In the genomic region with DNA sequence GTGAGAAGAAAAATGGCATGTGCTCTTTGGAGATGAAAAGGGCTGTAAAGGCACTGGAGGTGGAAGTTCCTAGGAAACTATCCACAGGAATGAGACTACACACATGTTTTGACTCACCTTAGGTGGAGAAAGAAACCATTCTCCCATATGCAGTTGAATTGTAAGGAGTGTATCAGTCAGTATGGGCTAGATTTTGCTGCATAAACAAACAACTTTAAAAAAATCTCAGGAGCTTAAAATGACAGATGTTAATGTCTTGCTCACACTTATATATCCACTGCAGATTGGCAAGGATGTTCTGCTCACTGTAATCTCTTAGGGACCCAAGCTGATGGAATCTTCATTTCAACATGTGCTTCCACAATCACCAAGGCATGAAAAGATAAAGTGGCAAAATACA, we compare ENCODE assay signal across 22 cellular contexts. TPM values are rescaled to one million over a fixed set of nuclear protein-coding genes. Genes with fewer than 3 reads are reported as not detected.
DNase-seq lines count a peak whose midpoint lies in the region; ATAC-seq, FAIRE-seq and TF ChIP-seq lines count a peak whose summit lies in the region.
"Had no signal": no experiment of that assay in that cellular context is flagged by ENCODE, and none has a peak within 500 bp of the region (broad histone marks: within the 10 kb centered on the region; RNA-seq: fewer than 3 reads in every experiment).

No MANE protein-coding gene starts in this region.

- H3K18ac ChIP-seq in mesendoderm (ENCODE audit: low read length): no peak overlapping the region

- no peak overlapping the region for H3K56ac ChIP-seq in mesendoderm (ENCODE audit: low read length)

- H3K23ac ChIP-seq in mesendoderm (ENCODE audit: low read length): no peak overlapping the region

- DNase-seq in DND-41 (no peak), H54 (ENCODE audit: insufficient read length, low spot score) (no peak), PC-3 (no peak), mesendoderm (no peak), ACHN (no peak), uterus (no peak)
- DNase-seq: 8988T; AML-193; Caco-2; Calu3; CD4-positive, alpha-beta T cell; CD8-positive, alpha-beta T cell; DMS79 treated with DMSO at 0.1 percent for 48 hours; EL; GDM1 had no signal

- TF ChIP-seq CTCF in DND-41 (IDR thresholded peaks at IDR 0.05; ENCODE audit: borderline replicate concordance, extremely low read depth, low read length, poor library complexity, severe bottlenecking) (no peak), PC-3 (conservative IDR thresholded peaks at IDR 0.05; ENCODE audit: low read depth, low read length) (no peak), uterus (IDR thresholded peaks at IDR 0.05) (no peak)

- H3K9ac ChIP-seq in DND-41 (ENCODE audit: low read depth, low read length) (no peak overlapping the region), PC-3 (ENCODE audit: low read length) (no peak overlapping the region), mesendoderm (ENCODE audit: low read length) (no peak overlapping the region)
- H3K9ac ChIP-seq: BLaER1 treated with 17β-estradiol and CSF1 and Interleukin-3, amounts not matched to agents 10 nM and 100 nM had no signal

- H4K20me1 ChIP-seq in DND-41 (ENCODE audit: insufficient read depth, low read length) (no peaks in the 10 kb centered on the region), PC-3 (ENCODE audit: low read length) (no peaks in the 10 kb centered on the region)
- H4K20me1 ChIP-seq: BLaER1 treated with 17β-estradiol and CSF1 and Interleukin-3, amounts not matched to agents 10 nM and 100 nM had no signal

- H3K27me3 ChIP-seq in DND-41 (ENCODE audit: insufficient read depth, low read length, poor library complexity) (peaks cover 14% of the 10 kb centered on the region), PC-3 (ENCODE audit: low read length) (no peaks in the 10 kb centered on the region), mesendoderm (ENCODE audit: insufficient read depth, low read length, poor library complexity) (no peaks in the 10 kb centered on the region), uterus (no peaks in the 10 kb centered on the region)
- H3K27me3 ChIP-seq: BLaER1 treated with 17β-estradiol and CSF1 and Interleukin-3, amounts not matched to agents 10 nM and 100 nM had no signal

- H3K4me3 ChIP-seq in DND-41 (ENCODE audit: low read depth in 1 of 2, low read length in 2 of 2) (no peak overlapping the region), PC-3 (ENCODE audit: low read length) (no peak overlapping the region), mesendoderm (ENCODE audit: low read length) (no peak overlapping the region), uterus (no peak overlapping the region)
- H3K4me3 ChIP-seq: BLaER1 treated with 17β-estradiol and CSF1 and Interleukin-3, amounts not matched to agents 10 nM and 100 nM; GM12878 had no signal

- no peak for TF ChIP-seq POLR2A in H54 (IDR thresholded peaks at IDR 0.05; ENCODE audit: low read depth, low read length)
- TF ChIP-seq POLR2A in GM18505 (IDR thresholded peaks at IDR 0.05; ENCODE audit: borderline replicate concordance, extremely low read depth, insufficient read depth, insufficient read length): no peak
- no peak for TF ChIP-seq POLR2A in uterus (IDR thresholded peaks at IDR 0.05)

- H4K8ac ChIP-seq in mesendoderm (ENCODE audit: low read depth, low read length): no peak overlapping the region

- H4K5ac ChIP-seq in mesendoderm (ENCODE audit: low read length): no peak overlapping the region

- ATAC-seq in DND-41 (ENCODE audit: insufficient read depth, low read depth): no peak
- no peak for ATAC-seq in PC-3
- no peak for ATAC-seq in GM18505 (IDR thresholded peaks at IDR 0.05; ENCODE audit: unreplicated experiment)
- ATAC-seq in HG03342 (IDR thresholded peaks at IDR 0.05; ENCODE audit: unreplicated experiment): no peak
- ATAC-seq: CD8-positive, alpha-beta T cell; GM12878 had no signal

- H3K9me3 ChIP-seq in DND-41 (ENCODE audit: insufficient read depth, low read length, severe bottlenecking) (no peaks in the 10 kb centered on the region), PC-3 (ENCODE audit: low read length) (no peaks in the 10 kb centered on the region), uterus (no peaks in the 10 kb centered on the region)
- H3K9me3 ChIP-seq: BLaER1 treated with 17β-estradiol and CSF1 and Interleukin-3, amounts not matched to agents 10 nM and 100 nM; Caco-2 had no signal

- H3K4me2 ChIP-seq in DND-41 (ENCODE audit: insufficient read depth, low read length): no peak overlapping the region
- no peak overlapping the region for H3K4me2 ChIP-seq in PC-3 (ENCODE audit: low read length)
- no peak overlapping the region for H3K4me2 ChIP-seq in mesendoderm (ENCODE audit: low read length)
- H3K4me2 ChIP-seq: BLaER1 treated with 17β-estradiol and CSF1 and Interleukin-3, amounts not matched to agents 10 nM and 100 nM had no signal

- no peaks in the 10 kb centered on the region for H3K79me1 ChIP-seq in mesendoderm (ENCODE audit: low read length)

- H3K79me2 ChIP-seq in DND-41 (ENCODE audit: insufficient read depth, low read length): no peaks in the 10 kb centered on the region
- no peaks in the 10 kb centered on the region for H3K79me2 ChIP-seq in PC-3 (ENCODE audit: low read length)
- H3K79me2 ChIP-seq in mesendoderm (ENCODE audit: control insufficient read depth, insufficient read depth, low read length): no peaks in the 10 kb centered on the region

- intact Hi-C loops in PC-3 (cut with micrococcal nuclease) (no loop called here), uterus (cut with DNase I; ENCODE audit: low total_unique reads) (no loop called here)

- H3K9me2 ChIP-seq in PC-3 (replicated peaks; ENCODE audit: low read length): no peaks in the 10 kb centered on the region

- H2BK15ac ChIP-seq in mesendoderm (replicated peaks; ENCODE audit: low read depth): no peak overlapping the region

- no peak overlapping the region for H2BK5ac ChIP-seq in mesendoderm (ENCODE audit: low read length)

- POLR2A ChIA-PET in PC-3 (lab: Charles Lee; ENCODE audit: unreplicated experiment): no interaction called here

- H2AFZ ChIP-seq in DND-41 (ENCODE audit: low read depth, low read length): peak overlapping the region; percentile 16; the same call in 1 of the 2 replicates
- H2AFZ ChIP-seq in PC-3 (ENCODE audit: low read length): peak overlapping the region; percentile 23; the same call in 1 of the 2 replicates

- H3K36me3 ChIP-seq in DND-41 (ENCODE audit: insufficient read depth, low read length) (no peaks in the 10 kb centered on the region), PC-3 (ENCODE audit: low read depth, low read length) (no peaks in the 10 kb centered on the region), mesendoderm (ENCODE audit: control insufficient read depth, insufficient read depth, low read length) (no peaks in the 10 kb centered on the region), uterus (no peaks in the 10 kb centered on the region)
- H3K36me3 ChIP-seq: BLaER1 treated with 17β-estradiol and CSF1 and Interleukin-3, amounts not matched to agents 10 nM and 100 nM had no signal

- FAIRE-seq in H54 (lab: Jason Lieb, UNC): peak; percentile 43
- FAIRE-seq: A204.1, GM12878, GM12892 had no signal

- no peaks in the 10 kb centered on the region for H3K4me1 ChIP-seq in DND-41 (ENCODE audit: insufficient read depth, low read length)
- H3K4me1 ChIP-seq in PC-3 (ENCODE audit: insufficient read depth, low read length): no peaks in the 10 kb centered on the region
- H3K4me1 ChIP-seq in mesendoderm (ENCODE audit: control insufficient read depth, low read depth, low read length): peaks cover 3% of the 10 kb centered on the region
- H3K4me1 ChIP-seq in uterus: no peaks in the 10 kb centered on the region
- H3K4me1 ChIP-seq: BLaER1 treated with 17β-estradiol and CSF1 and Interleukin-3, amounts not matched to agents 10 nM and 100 nM; Caco-2 had no signal

- H3K27ac ChIP-seq in DND-41 (ENCODE audit: low read length): no peak overlapping the region
- no peak overlapping the region for H3K27ac ChIP-seq in PC-3 (ENCODE audit: low read length)
- no peak overlapping the region for H3K27ac ChIP-seq in mesendoderm (ENCODE audit: low read depth, low read length)
- no peak overlapping the region for H3K27ac ChIP-seq in uterus
- H3K27ac ChIP-seq: BLaER1 treated with 17β-estradiol and CSF1 and Interleukin-3, amounts not matched to agents 10 nM and 100 nM; C4-2B had no signal

- no peaks in the 10 kb centered on the region for H3F3A ChIP-seq in PC-3 (ENCODE audit: low read length, unreplicated experiment)

- no peak overlapping the region for H2BK120ac ChIP-seq in mesendoderm (ENCODE audit: low read depth, low read length)

- in situ Hi-C loops in ACHN (cut with HindIII; ENCODE audit: low pct_ligation_motif_present, low pct_unique_long_range_greater_than_20kb, low sequenced_read_pairs): no loop called here

- no TSS peak for BruUV-seq in PC-3 (replicated peaks; lab: Mats Ljungman, UMichigan)

- H3K4ac ChIP-seq in mesendoderm (ENCODE audit: low read depth, low read length): peak overlapping the region; percentile 27

- CTCF ChIA-PET in PC-3 (lab: Charles Lee): no interaction called here

- H2AK5ac ChIP-seq in mesendoderm (ENCODE audit: low read length): no peak overlapping the region

RNA-seq across cellular contexts. Expression of a gene that starts 25.6 kb away (rescaled TPM):
- 40.0 and 44.9 TPM in 2 replicates for total RNA-seq in PC-3 (2014; rRNA removed)
- polyA plus RNA-seq in mesendoderm (2013, experiment 1 of 2): 903 TPM
- 897 TPM for polyA plus RNA-seq in mesendoderm (2013, experiment 2 of 2)
- total RNA-seq in uterus: 100 to 1,000 TPM in 2 of 4 donors, 10 to 100 TPM in 2; 46.5 to 305 (median 175) TPM
